8 cellular contexts compared by ENCODE assay signal in the genomic region with DNA sequence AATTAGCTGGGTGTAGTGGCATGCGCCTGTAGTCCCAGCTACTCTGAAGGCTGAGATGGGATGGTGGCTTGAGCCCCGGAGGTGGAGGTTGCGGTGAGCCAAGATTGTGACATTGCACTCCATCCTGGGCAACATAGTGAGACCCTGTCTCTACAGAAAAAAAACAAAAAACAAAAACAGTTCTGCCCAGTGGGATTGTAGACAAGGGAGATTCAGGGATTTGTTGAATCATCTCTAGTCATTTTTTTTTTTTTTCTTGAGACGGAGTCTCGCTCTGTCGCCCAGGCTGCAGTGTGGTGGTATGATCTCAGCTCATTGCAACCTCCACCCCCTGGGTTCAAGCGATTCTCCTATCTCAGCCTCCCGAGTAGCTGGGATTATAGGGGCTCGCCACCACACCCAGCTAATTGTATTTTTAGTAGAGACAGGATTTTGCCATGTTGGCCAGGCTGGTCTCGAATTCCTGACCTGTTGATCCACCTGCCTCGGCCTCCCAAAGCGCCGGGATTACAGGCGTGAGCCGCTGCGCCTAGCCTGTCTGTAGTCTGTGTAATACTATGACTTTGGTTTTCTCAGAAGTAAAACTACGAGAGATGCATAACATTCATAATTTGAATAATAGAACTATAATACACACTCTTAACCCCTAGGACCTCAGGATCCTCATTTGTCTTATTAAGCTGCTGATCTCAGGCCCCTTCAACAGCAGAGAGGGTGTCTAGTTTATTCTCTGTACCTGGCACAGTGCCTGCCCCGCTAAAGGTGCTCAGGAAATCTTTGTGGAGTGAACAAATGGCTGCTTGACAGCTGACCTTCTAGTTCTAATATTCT. TPM values are rescaled to one million over a fixed set of nuclear protein-coding genes. Genes with fewer than 3 reads are reported as not detected.
A peak's percentile ranks its signal among the peaks of the same experiment; 100 is the strongest.
DNase-seq lines count a peak whose midpoint lies in the region; ATAC-seq, FAIRE-seq and TF ChIP-seq lines count a peak whose summit lies in the region.

No MANE protein-coding gene starts in this region.

- H3K27me3 ChIP-seq in heart right ventricle (no peaks in the 10 kb centered on the region), adrenal gland (no peaks in the 10 kb centered on the region), HepG2 (ENCODE audit: control insufficient read depth in 1 of 2, insufficient read depth in 2 of 2, low read length in 2 of 2) (no peaks in the 10 kb centered on the region; a peak in 1 of 5 replicates), tibial nerve (no peaks in the 10 kb centered on the region)

- no peak for TF ChIP-seq CTCF in heart right ventricle (IDR thresholded peaks at IDR 0.05)
- no peak for TF ChIP-seq CTCF in adrenal gland (IDR thresholded peaks at IDR 0.05)
- TF ChIP-seq CTCF in HepG2 (CRISPR knock-in tag; IDR thresholded peaks at IDR 0.05): no peak
- no peak for TF ChIP-seq CTCF in tibial nerve (IDR thresholded peaks at IDR 0.05)

- peak overlapping the region in 9 of 10 donors; percentile 70 to 97 (median 81) for H3K4me3 ChIP-seq in heart right ventricle
- peak overlapping the region in 2 of 4 donors; percentile 72 to 78 for H3K4me3 ChIP-seq in adrenal gland
- H3K4me3 ChIP-seq in HepG2 (replicated peaks in 1 of 3; ENCODE audit: insufficient read depth in 1 of 3, low read depth in 2 of 3, low read length in 3 of 3): peak overlapping the region; percentile 74 to 98 (median 93)
- peak overlapping the region; percentile 56 to 91 (median 78) for H3K4me3 ChIP-seq in tibial nerve

- H3K79me2 ChIP-seq in HepG2 (ENCODE audit: insufficient read depth, low read length): peaks cover 33% of the 10 kb centered on the region

- H3K36me3 ChIP-seq in heart right ventricle: peaks cover 0 to 13% (median 0%) of the 10 kb centered on the region in 9 donors
- H3K36me3 ChIP-seq in adrenal gland (replicated peaks in 1 of 2): no peaks in the 10 kb centered on the region
- H3K36me3 ChIP-seq in HepG2 (replicated peaks in 1 of 2; ENCODE audit: control insufficient read depth in 1 of 2, insufficient read depth in 2 of 2, low read length in 2 of 2): peaks cover 1 to 3% of the 10 kb centered on the region in 2 experiments; a peak in 2 of 5 replicates
- H3K36me3 ChIP-seq in tibial nerve: no peaks in the 10 kb centered on the region

- CTCF ChIA-PET in HepG2 (lab: Yijun Ruan, JAX; ENCODE audit: low intra/inter-chr PET ratio, low total read pairs): no interaction called here

- H3K9me3 ChIP-seq in heart right ventricle (no peaks in the 10 kb centered on the region), adrenal gland (replicated peaks in 1 of 3) (no peaks in the 10 kb centered on the region), HepG2 (ENCODE audit: low read length) (no peaks in the 10 kb centered on the region), tibial nerve (no peaks in the 10 kb centered on the region)

- no peak for ATAC-seq in heart right ventricle
- no peak for ATAC-seq in left cardiac atrium
- ATAC-seq in HepG2: no peak

- TF ChIP-seq EP300 in HepG2 (IDR thresholded peaks at IDR 0.05; ENCODE audit: low read depth in 2 of 2, low read length in 2 of 2) (no peak), HepG2 (CRISPR knock-in tag; IDR thresholded peaks at IDR 0.05; ENCODE audit: borderline replicate concordance) (no peak), tibial nerve (IDR thresholded peaks at IDR 0.05) (no peak)

- peak overlapping the region; percentile 87 for H3K4me2 ChIP-seq in HepG2 (ENCODE audit: low read depth, low read length)

- TSS peak; percentile 49 for BruUV-seq in HepG2 (replicated peaks; lab: Mats Ljungman, UMichigan)

- FAIRE-seq in HepG2 (lab: Jason Lieb, UNC): no peak

- TF ChIP-seq RAD21 in HepG2 (CRISPR knock-in tag; IDR thresholded peaks at IDR 0.05): no peak

- no peaks in the 10 kb centered on the region for H4K20me1 ChIP-seq in HepG2 (ENCODE audit: insufficient read depth, low read length)

- peak overlapping the region; percentile 91 for H3K9ac ChIP-seq in HepG2 (ENCODE audit: insufficient read depth, low read depth, low read length)

- intact Hi-C loops in heart right ventricle (cut with DNase I): loop anchor here in 2 of 10 donors (5.0 to 10.0 kb wide), 2 partner anchors 43 to 76 kb away; partner anchors contain the start of gene MRPL38 (in 1 of the 2)
- intact Hi-C loops in left cardiac atrium (cut with DNase I): no loop called here
- intact Hi-C loops in adrenal gland (cut with DNase I): no loop called here
- intact Hi-C loops in HepG2 (cut with micrococcal nuclease; ENCODE audit: unreplicated experiment): no loop called here

- no peak for DNase-seq in heart right ventricle
- no peak for DNase-seq in left cardiac atrium
- DNase-seq in adrenal gland: no peak
- no peak for DNase-seq in HepG2 (ENCODE audit: low spot score)
- DNase-seq in tibial nerve (ENCODE audit: low spot score in 2 of 2): no peak
- DNase-seq in COLO668 (lab: John Stamatoyannopoulos, UW; ENCODE audit: unreplicated experiment): no peak
- DNase-seq in occipital lobe (lab: John Stamatoyannopoulos, UW): no peak
- DNase-seq in anterior cingulate cortex (lab: John Stamatoyannopoulos, UW): no peak

- POLR2A ChIA-PET in HepG2 (lab: Yijun Ruan, JAX): interaction anchor here (1.0 to 11.5 kb wide), 3 partner anchors 19 to 104 kb away, joined by 3 to 481 read pairs (median 4); partner anchors contain the start of gene CDK3

- in situ Hi-C loops in HepG2 (cut with HindIII; ENCODE audit: extremely low pct_ligation_motif_present, low pct_unique_long_range_greater_than_20kb): no loop called here

- H3K27ac ChIP-seq in heart right ventricle: peak overlapping the region; percentile 96 to 99 (median 98)
- H3K27ac ChIP-seq in adrenal gland: peak overlapping the region; percentile 89 to 99 (median 97)
- H3K27ac ChIP-seq in HepG2 (ENCODE audit: extremely low read length, insufficient read depth, low read length): peak overlapping the region; percentile 99
- peak overlapping the region; percentile 93 to 100 (median 98) for H3K27ac ChIP-seq in tibial nerve

- no peak overlapping the region for H2AFZ ChIP-seq in HepG2 (ENCODE audit: low read length)

- TF ChIP-seq POLR2A in adrenal gland (IDR thresholded peaks at IDR 0.05) (no peak), HepG2 (IDR thresholded peaks at IDR 0.05; ENCODE audit: insufficient read depth in 1 of 2, low read depth in 2 of 2, low read length in 2 of 2) (no peak), tibial nerve (IDR thresholded peaks at IDR 0.05) (no peak)

- H3K4me1 ChIP-seq in heart right ventricle (peaks cover 0 to 75% (median 42%) of the 10 kb centered on the region in 9 donors), adrenal gland (replicated peaks in 1 of 2) (peaks cover 41 to 75% of the 10 kb centered on the region in 2 donors), HepG2 (ENCODE audit: insufficient read depth, low read length) (peaks cover 78% of the 10 kb centered on the region), tibial nerve (peaks cover 0 to 75% (median 24%) of the 10 kb centered on the region in 4 donors)

- 87 to 92% methylated on average over 18 of the region's 18 CpGs for WGBS in heart right ventricle, 2 donors
- WGBS in adrenal gland, 4 donors: 83 to 87% (median 84%) methylated on average over 18 of the region's 18 CpGs
- WGBS in HepG2 (ENCODE audit: low lambda C conversion rate): 66% methylated on average over 18 of the region's 18 CpGs
- 87 to 88% methylated on average over 18 of the region's 18 CpGs for WGBS in tibial nerve, 2 donors

RNA-seq across cellular contexts. Expression of gene TEN1, which starts 1.4 kb away (rescaled TPM):
- total RNA-seq in heart right ventricle (10 to 100 TPM in 3 of 10 donors, 1 to 10 TPM in 7; 4.4 to 13.3 (median 9.0) TPM), left cardiac atrium (10 to 100 TPM; 10.2 to 12.2 TPM), adrenal gland (10 to 100 TPM; 15.3 to 27.7 (median 25.0) TPM), HepG2 (2016; rRNA removed; fragmentation: Illumina TruSeq; extraction: Trizol) (14.7 and 18.0 TPM in 2 replicates), tibial nerve (10 to 100 TPM in 2 of 4 donors, 1 to 10 TPM in 2; 8.6 to 22.2 (median 11.5) TPM), occipital lobe (7.3 TPM)
- polyA plus RNA-seq in heart right ventricle (10 to 100 TPM; 19.5 to 20.1 TPM), adrenal gland (10 to 100 TPM in 2 of 3 donors, 1 to 10 TPM in 1; 8.7 to 40.0 (median 33.8) TPM), HepG2 (2011; rRNA removed) (21.3 and 29.4 TPM in 2 replicates)
- 26.3 and 36.8 TPM in 2 replicates for total RNA-seq in HepG2 (2016; cell fraction: cytosol; rRNA removed; fragmentation: Illumina TruSeq; extraction: Trizol; ENCODE audit: low read depth)
- 13.8 and 19.0 TPM in 2 replicates for total RNA-seq in HepG2 (2016; cell fraction: insoluble cytoplasmic fraction; rRNA removed; fragmentation: Illumina TruSeq; extraction: Trizol)
- total RNA-seq in HepG2 (2016; cell fraction: membrane; rRNA removed; fragmentation: Illumina TruSeq; extraction: Trizol): 38.9 and 47.5 TPM in 2 replicates
- total RNA-seq in HepG2 (2016; cell fraction: nucleus; rRNA removed; fragmentation: Illumina TruSeq; extraction: Trizol): 9.0 and 10.9 TPM in 2 replicates
- polyA plus RNA-seq in HepG2 (2011; cell fraction: cytosol; rRNA removed): 20.7 and 26.7 TPM in 2 replicates
- polyA plus RNA-seq in HepG2 (2011; cell fraction: nucleus; rRNA removed): 68.4 and 69.7 TPM in 2 replicates
- 17.2 and 19.1 TPM in 2 replicates for polyA plus RNA-seq in HepG2 (2012)
- polyA plus RNA-seq in HepG2 (2016; cell fraction: cytosol; fragmentation: Illumina TruSeq; extraction: Trizol; ENCODE audit: low read depth): 36.8 and 50.4 TPM in 2 replicates
- 17.0 and 17.1 TPM in 2 replicates for polyA plus RNA-seq in HepG2 (2016; cell fraction: insoluble cytoplasmic fraction; fragmentation: Illumina TruSeq; extraction: Trizol; ENCODE audit: low read depth)
- 37.6 and 44.5 TPM in 2 replicates for polyA plus RNA-seq in HepG2 (2016; cell fraction: membrane; fragmentation: Illumina TruSeq; extraction: Trizol; ENCODE audit: low read depth)
- 23.5 and 24.6 TPM in 2 replicates for polyA plus RNA-seq in HepG2 (2016; cell fraction: nucleus; fragmentation: Illumina TruSeq; extraction: Trizol; ENCODE audit: insufficient read depth, low read depth)
- 12.3 and 13.2 TPM in 2 replicates for polyA minus RNA-seq in HepG2 (2011; rRNA and poly(A)+ RNA removed; ENCODE audit: low replicate concordance)
- 3.3 and 7.8 TPM in 2 replicates for polyA minus RNA-seq in HepG2 (2011; cell fraction: cytosol; rRNA and poly(A)+ RNA removed)
- polyA minus RNA-seq in HepG2 (2011; cell fraction: nucleus; rRNA and poly(A)+ RNA removed): 6.5 and 7.1 TPM in 2 replicates

RNA-seq across cellular contexts. Expression of gene ACOX1, which starts 1.4 kb away (rescaled TPM):
- total RNA-seq in heart right ventricle (100 to 1,000 TPM in 1 of 10 donors, 10 to 100 TPM in 9; 76.0 to 105 (median 94.0) TPM), left cardiac atrium (10 to 100 TPM; 57.8 to 62.0 TPM), adrenal gland (100 to 1,000 TPM in 2 of 8 donors, 10 to 100 TPM in 6; 60.3 to 109 (median 84.7) TPM), HepG2 (2016; rRNA removed; fragmentation: Illumina TruSeq; extraction: Trizol) (120 and 156 TPM in 2 replicates), tibial nerve (10 to 100 TPM; 33.7 to 44.4 (median 39.1) TPM), occipital lobe (94.1 TPM)
- polyA plus RNA-seq in heart right ventricle (10 to 100 TPM; 11.1 to 45.8 TPM), adrenal gland (10 to 100 TPM; 28.9 to 40.3 (median 35.3) TPM), HepG2 (2011; rRNA removed) (84.2 and 86.4 TPM in 2 replicates)
- total RNA-seq in HepG2 (2016; cell fraction: cytosol; rRNA removed; fragmentation: Illumina TruSeq; extraction: Trizol; ENCODE audit: low read depth): 10.7 and 14.1 TPM in 2 replicates
- total RNA-seq in HepG2 (2016; cell fraction: insoluble cytoplasmic fraction; rRNA removed; fragmentation: Illumina TruSeq; extraction: Trizol): 117 and 150 TPM in 2 replicates
- total RNA-seq in HepG2 (2016; cell fraction: membrane; rRNA removed; fragmentation: Illumina TruSeq; extraction: Trizol): 29.9 and 30.7 TPM in 2 replicates
- 86.5 and 102 TPM in 2 replicates for total RNA-seq in HepG2 (2016; cell fraction: nucleus; rRNA removed; fragmentation: Illumina TruSeq; extraction: Trizol)
- 56.8 and 64.7 TPM in 2 replicates for polyA plus RNA-seq in HepG2 (2011; cell fraction: cytosol; rRNA removed)
- polyA plus RNA-seq in HepG2 (2011; cell fraction: nucleus; rRNA removed): 77.2 and 84.5 TPM in 2 replicates
- polyA plus RNA-seq in HepG2 (2012): 59.6 and 89.0 TPM in 2 replicates
- polyA plus RNA-seq in HepG2 (2016; cell fraction: cytosol; fragmentation: Illumina TruSeq; extraction: Trizol; ENCODE audit: low read depth): 5.3 and 5.6 TPM in 2 replicates
- 71.5 and 71.7 TPM in 2 replicates for polyA plus RNA-seq in HepG2 (2016; cell fraction: insoluble cytoplasmic fraction; fragmentation: Illumina TruSeq; extraction: Trizol; ENCODE audit: low read depth)
- 8.6 and 11.1 TPM in 2 replicates for polyA plus RNA-seq in HepG2 (2016; cell fraction: membrane; fragmentation: Illumina TruSeq; extraction: Trizol; ENCODE audit: low read depth)
- polyA plus RNA-seq in HepG2 (2016; cell fraction: nucleus; fragmentation: Illumina TruSeq; extraction: Trizol; ENCODE audit: insufficient read depth, low read depth): 66.2 and 73.5 TPM in 2 replicates
- 73.6 and 303 TPM in 2 replicates for polyA minus RNA-seq in HepG2 (2011; rRNA and poly(A)+ RNA removed; ENCODE audit: low replicate concordance)
- 201 and 237 TPM in 2 replicates for polyA minus RNA-seq in HepG2 (2011; cell fraction: cytosol; rRNA and poly(A)+ RNA removed)
- 162 and 215 TPM in 2 replicates for polyA minus RNA-seq in HepG2 (2011; cell fraction: nucleus; rRNA and poly(A)+ RNA removed)

RNA-seq across cellular contexts. Expression of gene CDK3, which starts 20.3 kb away (rescaled TPM):
- 1 to 10 TPM in 7 of 10 donors, under 1 TPM in 3; 0.52 to 2.2 (median 1.3) TPM for total RNA-seq in heart right ventricle
- polyA plus RNA-seq in heart right ventricle: 10 to 100 TPM in 1 of 2 donors, 1 to 10 TPM in 1; 2.4 to 11.3 TPM
- 1 to 10 TPM; 3.5 to 3.9 TPM for total RNA-seq in left cardiac atrium
- 1 to 10 TPM in 4 of 8 donors, under 1 TPM in 1, not detected in 3; 0.74 to 7.9 (median 4.3) TPM for total RNA-seq in adrenal gland
- 10 to 100 TPM in 2 of 3 donors, 1 to 10 TPM in 1; 1.2 to 56.7 (median 30.0) TPM for polyA plus RNA-seq in adrenal gland
- 2.0 and 5.8 TPM in 2 replicates for total RNA-seq in HepG2 (2016; rRNA removed; fragmentation: Illumina TruSeq; extraction: Trizol)
- total RNA-seq in HepG2 (2016; cell fraction: cytosol; rRNA removed; fragmentation: Illumina TruSeq; extraction: Trizol; ENCODE audit: low read depth): 1.8 and 2.5 TPM in 2 replicates
- total RNA-seq in HepG2 (2016; cell fraction: insoluble cytoplasmic fraction; rRNA removed; fragmentation: Illumina TruSeq; extraction: Trizol): 1.6 and 5.0 TPM in 2 replicates
- 2.3 TPM in 2 replicates for total RNA-seq in HepG2 (2016; cell fraction: membrane; rRNA removed; fragmentation: Illumina TruSeq; extraction: Trizol)
- total RNA-seq in HepG2 (2016; cell fraction: nucleus; rRNA removed; fragmentation: Illumina TruSeq; extraction: Trizol): 7.8 and 9.0 TPM in 2 replicates
- 11.4 and 18.0 TPM in 2 replicates for polyA plus RNA-seq in HepG2 (2011; rRNA removed)
- polyA plus RNA-seq in HepG2 (2011; cell fraction: cytosol; rRNA removed): 5.4 and 6.1 TPM in 2 replicates
- polyA plus RNA-seq in HepG2 (2011; cell fraction: nucleus; rRNA removed): 90.2 and 107 TPM in 2 replicates
- 10.2 and 11.2 TPM in 2 replicates for polyA plus RNA-seq in HepG2 (2012)
- 0.93 and 1.5 TPM in 2 replicates for polyA plus RNA-seq in HepG2 (2016; cell fraction: cytosol; fragmentation: Illumina TruSeq; extraction: Trizol; ENCODE audit: low read depth)
- 1.1 and 1.4 TPM in 2 replicates for polyA plus RNA-seq in HepG2 (2016; cell fraction: insoluble cytoplasmic fraction; fragmentation: Illumina TruSeq; extraction: Trizol; ENCODE audit: low read depth)
- 1.8 and 2.0 TPM in 2 replicates for polyA plus RNA-seq in HepG2 (2016; cell fraction: membrane; fragmentation: Illumina TruSeq; extraction: Trizol; ENCODE audit: low read depth)
- 29.8 and 32.4 TPM in 2 replicates for polyA plus RNA-seq in HepG2 (2016; cell fraction: nucleus; fragmentation: Illumina TruSeq; extraction: Trizol; ENCODE audit: insufficient read depth, low read depth)
- polyA minus RNA-seq in HepG2 (2011; rRNA and poly(A)+ RNA removed; ENCODE audit: low replicate concordance): 0.84 and 2.9 TPM in 2 replicates
- polyA minus RNA-seq in HepG2 (2011; cell fraction: cytosol; rRNA and poly(A)+ RNA removed): 0.62 and 1.3 TPM in 2 replicates
- 4.0 and 7.6 TPM in 2 replicates for polyA minus RNA-seq in HepG2 (2011; cell fraction: nucleus; rRNA and poly(A)+ RNA removed)
- total RNA-seq in tibial nerve: 10 to 100 TPM in 1 of 4 donors, 1 to 10 TPM in 3; 3.8 to 12.3 (median 5.9) TPM
- total RNA-seq in occipital lobe: 0.78 TPM

RNA-seq across cellular contexts. Expression of gene FBF1, which starts 39.6 kb away (rescaled TPM):
- total RNA-seq in heart right ventricle: 1 to 10 TPM; 2.1 to 6.3 (median 2.8) TPM
- 1 to 10 TPM; 1.6 to 8.3 TPM for polyA plus RNA-seq in heart right ventricle
- 1 to 10 TPM; 3.0 to 4.7 TPM for total RNA-seq in left cardiac atrium
- 10 to 100 TPM in 7 of 8 donors, 1 to 10 TPM in 1; 4.9 to 87.6 (median 17.4) TPM for total RNA-seq in adrenal gland
- 10 to 100 TPM in 2 of 3 donors, 1 to 10 TPM in 1; 3.1 to 68.9 (median 26.7) TPM for polyA plus RNA-seq in adrenal gland
- 3.5 and 8.1 TPM in 2 replicates for total RNA-seq in HepG2 (2016; rRNA removed; fragmentation: Illumina TruSeq; extraction: Trizol)
- total RNA-seq in HepG2 (2016; cell fraction: cytosol; rRNA removed; fragmentation: Illumina TruSeq; extraction: Trizol; ENCODE audit: low read depth): 9.1 and 11.4 TPM in 2 replicates
- total RNA-seq in HepG2 (2016; cell fraction: insoluble cytoplasmic fraction; rRNA removed; fragmentation: Illumina TruSeq; extraction: Trizol): 2.6 and 8.5 TPM in 2 replicates
- total RNA-seq in HepG2 (2016; cell fraction: membrane; rRNA removed; fragmentation: Illumina TruSeq; extraction: Trizol): 4.8 and 6.0 TPM in 2 replicates
- 10.2 TPM in 2 replicates for total RNA-seq in HepG2 (2016; cell fraction: nucleus; rRNA removed; fragmentation: Illumina TruSeq; extraction: Trizol)
- polyA plus RNA-seq in HepG2 (2011; rRNA removed): 2.4 and 2.7 TPM in 2 replicates
- polyA plus RNA-seq in HepG2 (2011; cell fraction: cytosol; rRNA removed): 0.77 and 1.5 TPM in 2 replicates
- polyA plus RNA-seq in HepG2 (2011; cell fraction: nucleus; rRNA removed): 17.0 and 21.4 TPM in 2 replicates
- polyA plus RNA-seq in HepG2 (2012): 1.5 and 1.6 TPM in 2 replicates
- polyA plus RNA-seq in HepG2 (2016; cell fraction: cytosol; fragmentation: Illumina TruSeq; extraction: Trizol; ENCODE audit: low read depth): 1.0 and 1.8 TPM in 2 replicates
- polyA plus RNA-seq in HepG2 (2016; cell fraction: insoluble cytoplasmic fraction; fragmentation: Illumina TruSeq; extraction: Trizol; ENCODE audit: low read depth): 1.8 and 3.2 TPM in 2 replicates
- polyA plus RNA-seq in HepG2 (2016; cell fraction: membrane; fragmentation: Illumina TruSeq; extraction: Trizol; ENCODE audit: low read depth): 1.5 and 2.3 TPM in 2 replicates
- polyA plus RNA-seq in HepG2 (2016; cell fraction: nucleus; fragmentation: Illumina TruSeq; extraction: Trizol; ENCODE audit: insufficient read depth, low read depth): 19.0 and 21.2 TPM in 2 replicates
- 2.2 and 13.0 TPM in 2 replicates for polyA minus RNA-seq in HepG2 (2011; rRNA and poly(A)+ RNA removed; ENCODE audit: low replicate concordance)
- polyA minus RNA-seq in HepG2 (2011; cell fraction: cytosol; rRNA and poly(A)+ RNA removed): 1.2 and 2.1 TPM in 2 replicates
- polyA minus RNA-seq in HepG2 (2011; cell fraction: nucleus; rRNA and poly(A)+ RNA removed): 6.3 and 6.5 TPM in 2 replicates
- 10 to 100 TPM; 19.9 to 32.4 (median 25.7) TPM for total RNA-seq in tibial nerve
- 10.1 TPM for total RNA-seq in occipital lobe

RNA-seq across cellular contexts. Expression of gene EVPL, which starts 46.7 kb away (rescaled TPM):
- total RNA-seq in heart right ventricle (under 1 TPM in 4 of 10 donors, not detected in 6; 0.04 to 0.31 (median 0.05) TPM), left cardiac atrium (under 1 TPM; 0.29 to 0.39 TPM), adrenal gland (1 to 10 TPM in 1 of 8 donors, under 1 TPM in 5, not detected in 2; under 0.01 to 1.8 (median 0.22) TPM), HepG2 (2016; rRNA removed; fragmentation: Illumina TruSeq; extraction: Trizol) (3.6 and 8.2 TPM in 2 replicates), tibial nerve (1 to 10 TPM in 2 of 4 donors, under 1 TPM in 1, not detected in 1; 0.98 to 3.0 (median 2.1) TPM), occipital lobe (not detected)
- polyA plus RNA-seq in heart right ventricle (under 1 TPM; 0.04 to 0.07 TPM), adrenal gland (under 1 TPM; 0.02 to 0.64 (median 0.61) TPM), HepG2 (2011; rRNA removed) (2.1 and 4.3 TPM in 2 replicates)
- total RNA-seq in HepG2 (2016; cell fraction: cytosol; rRNA removed; fragmentation: Illumina TruSeq; extraction: Trizol; ENCODE audit: low read depth): 1.1 and 1.8 TPM in 2 replicates
- 2.4 and 9.2 TPM in 2 replicates for total RNA-seq in HepG2 (2016; cell fraction: insoluble cytoplasmic fraction; rRNA removed; fragmentation: Illumina TruSeq; extraction: Trizol)
- 1.1 and 1.4 TPM in 2 replicates for total RNA-seq in HepG2 (2016; cell fraction: membrane; rRNA removed; fragmentation: Illumina TruSeq; extraction: Trizol)
- 8.8 and 9.0 TPM in 2 replicates for total RNA-seq in HepG2 (2016; cell fraction: nucleus; rRNA removed; fragmentation: Illumina TruSeq; extraction: Trizol)
- polyA plus RNA-seq in HepG2 (2011; cell fraction: cytosol; rRNA removed): 0.99 and 1.4 TPM in 2 replicates
- 26.0 and 30.5 TPM in 2 replicates for polyA plus RNA-seq in HepG2 (2011; cell fraction: nucleus; rRNA removed)
- 3.9 and 4.6 TPM in 2 replicates for polyA plus RNA-seq in HepG2 (2012)
- polyA plus RNA-seq in HepG2 (2016; cell fraction: cytosol; fragmentation: Illumina TruSeq; extraction: Trizol; ENCODE audit: low read depth): 0.88 and 1.3 TPM in 2 replicates
- 2.9 and 4.4 TPM in 2 replicates for polyA plus RNA-seq in HepG2 (2016; cell fraction: insoluble cytoplasmic fraction; fragmentation: Illumina TruSeq; extraction: Trizol; ENCODE audit: low read depth)
- 1.0 and 1.6 TPM in 2 replicates for polyA plus RNA-seq in HepG2 (2016; cell fraction: membrane; fragmentation: Illumina TruSeq; extraction: Trizol; ENCODE audit: low read depth)
- polyA plus RNA-seq in HepG2 (2016; cell fraction: nucleus; fragmentation: Illumina TruSeq; extraction: Trizol; ENCODE audit: insufficient read depth, low read depth): 26.6 and 28.0 TPM in 2 replicates
- 3.4 and 3.8 TPM in 2 replicates for polyA minus RNA-seq in HepG2 (2011; rRNA and poly(A)+ RNA removed; ENCODE audit: low replicate concordance)
- 3.0 TPM in 2 replicates for polyA minus RNA-seq in HepG2 (2011; cell fraction: cytosol; rRNA and poly(A)+ RNA removed)
- polyA minus RNA-seq in HepG2 (2011; cell fraction: nucleus; rRNA and poly(A)+ RNA removed): 4.9 and 7.6 TPM in 2 replicates
